Comparison of ENCODE assay signal across 18 cellular contexts in the genomic region with DNA sequence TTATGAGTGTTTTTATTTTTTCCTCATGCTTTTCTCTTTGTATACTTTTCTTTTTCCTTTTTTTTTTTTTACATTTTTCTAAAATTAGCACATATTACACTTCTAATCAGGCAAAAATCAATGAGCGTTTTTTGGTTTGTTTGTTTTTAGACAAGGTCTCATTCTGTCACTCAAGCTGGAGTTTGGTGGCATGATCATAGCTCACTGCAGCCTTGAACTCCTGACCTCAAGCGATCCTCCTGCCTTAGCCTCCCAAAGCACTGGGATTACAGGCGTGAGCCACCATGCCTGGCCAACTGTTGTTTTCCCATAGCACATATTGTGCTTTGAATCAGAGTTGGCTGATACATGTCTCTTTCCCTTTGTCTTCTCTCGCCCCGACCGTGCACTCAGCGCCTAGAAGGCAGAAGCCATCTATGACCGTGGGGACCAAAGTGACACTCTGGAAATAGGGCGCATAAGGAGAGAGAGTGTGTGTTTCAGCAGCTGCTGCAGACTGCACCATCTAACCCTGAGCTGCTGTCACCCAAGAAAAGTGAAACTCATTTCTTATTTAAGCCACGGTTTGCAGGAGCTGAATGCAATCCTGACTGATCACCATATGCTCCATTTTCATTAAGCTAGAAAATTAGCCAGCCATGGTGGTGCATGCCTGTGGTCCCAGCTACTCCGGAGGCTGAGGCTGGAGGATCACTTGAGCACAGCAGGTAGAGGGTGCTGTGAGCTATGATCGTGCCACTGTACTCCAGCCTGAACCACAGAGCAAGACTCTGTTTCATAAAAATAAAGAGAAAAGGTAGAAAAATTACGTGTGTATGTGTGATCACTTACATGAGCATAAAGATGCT. TPM values are rescaled to one million over a fixed set of nuclear protein-coding genes. Genes with fewer than 3 reads are reported as not detected.
DNase-seq lines count a peak whose midpoint lies in the region; ATAC-seq and TF ChIP-seq lines count a peak whose summit lies in the region.
"Had no signal": no experiment of that assay in that cellular context is flagged by ENCODE, and none has a peak within 500 bp of the region (broad histone marks: within the 10 kb centered on the region; RNA-seq: fewer than 3 reads in every experiment).

No MANE protein-coding gene starts in this region.

- no peaks in the 10 kb centered on the region for H3K27me3 Mint-ChIP-seq in activated T-cell treated with anti-CD3 and anti-CD28 coated beads, Interleukin-2, amount 50 U/mL, for 72 hours (ENCODE audit: low read depth)
- H3K27me3 Mint-ChIP-seq in activated T-helper 2 cell treated with anti-CD3 and anti-CD28 coated beads, Interferon-gamma antibody, Interleukin-2, Interleukin-4, amounts not matched to agents 10 μg/mL and 5 μg/mL and 100 μg/mL, durations not matched to agents 14 hours and 24 hours and 36 hours (ENCODE audit: low read depth), result no peaks in the 10 kb centered on the region
- H3K27me3 Mint-ChIP-seq: CD4-positive, alpha-beta memory T cell had no signal

- no peak for ATAC-seq in activated T-cell treated with anti-CD3 and anti-CD28 coated beads, Interleukin-2, amount 50 U/mL, for 72 hours (replicated peaks in 1 of 2)
- ATAC-seq in psoas muscle (no peak), GM18502 (IDR thresholded peaks at IDR 0.05; ENCODE audit: poor library complexity, unreplicated experiment) (no peak), upper lobe of left lung (ENCODE audit: low FRiP score in 2 of 2) (no peak)
- ATAC-seq: left lung had no signal

- no peak overlapping the region for H3K4me3 ChIP-seq in psoas muscle
- no peak overlapping the region for H3K4me3 ChIP-seq in upper lobe of left lung
- H3K4me3 ChIP-seq: left lung, smooth muscle cell, upper lobe of right lung had no signal

- WGBS in psoas muscle, 3 donors, result 83 to 89% (median 89%) methylated on average over 13 of the region's 13 CpGs
- 91 to 94% methylated on average over 13 of the region's 13 CpGs for WGBS in upper lobe of left lung, 2 donors

- TF ChIP-seq POLR2A in upper lobe of left lung (IDR thresholded peaks at IDR 0.05), result no peak

- no peaks in the 10 kb centered on the region for H3K36me3 ChIP-seq in psoas muscle (ENCODE audit: insufficient read depth in 1 of 2, low read depth in 1 of 2)
- H3K36me3 ChIP-seq in upper lobe of left lung, result no peaks in the 10 kb centered on the region
- H3K36me3 ChIP-seq: left lung, upper lobe of right lung had no signal

- TF ChIP-seq CTCF in psoas muscle (IDR thresholded peaks at IDR 0.05) (no peak), upper lobe of left lung (IDR thresholded peaks at IDR 0.05) (no peak)

- H3K27me3 ChIP-seq in psoas muscle (ENCODE audit: insufficient read depth in 3 of 3, low read length in 2 of 3), result no peaks in the 10 kb centered on the region
- no peaks in the 10 kb centered on the region for H3K27me3 ChIP-seq in upper lobe of left lung
- H3K27me3 ChIP-seq: left lung, upper lobe of right lung had no signal

- H3K9me3 ChIP-seq in psoas muscle (no peaks in the 10 kb centered on the region), upper lobe of left lung (no peaks in the 10 kb centered on the region)
- H3K9me3 ChIP-seq: left lung, upper lobe of right lung had no signal

- H3K9me3 Mint-ChIP-seq in activated T-cell treated with anti-CD3 and anti-CD28 coated beads, Interleukin-2, amount 50 U/mL, for 72 hours, result no peaks in the 10 kb centered on the region
- H3K9me3 Mint-ChIP-seq in activated T-helper 2 cell treated with anti-CD3 and anti-CD28 coated beads, Interferon-gamma antibody, Interleukin-2, Interleukin-4, amounts not matched to agents 10 μg/mL and 5 μg/mL and 100 μg/mL, durations not matched to agents 14 hours and 24 hours and 36 hours, result no peaks in the 10 kb centered on the region

- no peaks in the 10 kb centered on the region for H3K36me3 Mint-ChIP-seq in activated T-cell treated with anti-CD3 and anti-CD28 coated beads, Interleukin-2, amount 50 U/mL, for 72 hours (ENCODE audit: insufficient read depth in 2 of 2)
- H3K36me3 Mint-ChIP-seq in activated T-helper 2 cell treated with anti-CD3 and anti-CD28 coated beads, Interferon-gamma antibody, Interleukin-2, Interleukin-4, amounts not matched to agents 10 μg/mL and 5 μg/mL and 100 μg/mL, durations not matched to agents 14 hours and 24 hours and 36 hours (ENCODE audit: low read depth), result no peaks in the 10 kb centered on the region
- H3K36me3 Mint-ChIP-seq: CD4-positive, alpha-beta memory T cell had no signal

- H3K4me1 ChIP-seq in psoas muscle, result peaks cover 28% of the 10 kb centered on the region
- H3K4me1 ChIP-seq in upper lobe of left lung, result peaks cover 4 to 18% (median 9%) of the 10 kb centered on the region in 4 donors

- intact Hi-C loops in activated T-helper 2 cell treated with anti-CD3 and anti-CD28 coated beads, Interferon-gamma antibody, Interleukin-2, Interleukin-4, amounts not matched to agents 10 μg/mL and 5 μg/mL and 100 μg/mL, durations not matched to agents 14 hours and 24 hours and 36 hours (cut with micrococcal nuclease), result no loop called here
- intact Hi-C loops in psoas muscle (cut with DNase I), result loop anchor here in 1 of 2 donors (5.0 kb wide), 1 partner anchor 41 kb away; the partner anchor contains the start of gene GTF2I

- peak overlapping the region; percentile 85 for H3K27ac ChIP-seq in psoas muscle
- no peak overlapping the region for H3K27ac ChIP-seq in upper lobe of left lung
- H3K27ac ChIP-seq: epithelial cell of prostate, left lung, upper lobe of right lung had no signal

- peaks cover 21% of the 10 kb centered on the region for H3K4me1 Mint-ChIP-seq in activated T-cell treated with anti-CD3 and anti-CD28 coated beads, Interleukin-2, amount 50 U/mL, for 72 hours (ENCODE audit: low read depth)
- H3K4me1 Mint-ChIP-seq in activated T-helper 2 cell treated with anti-CD3 and anti-CD28 coated beads, Interferon-gamma antibody, Interleukin-2, Interleukin-4, amounts not matched to agents 10 μg/mL and 5 μg/mL and 100 μg/mL, durations not matched to agents 14 hours and 24 hours and 36 hours (ENCODE audit: low read depth), result peaks cover 13% of the 10 kb centered on the region

- H3K27ac Mint-ChIP-seq in activated T-cell treated with anti-CD3 and anti-CD28 coated beads, Interleukin-2, amount 50 U/mL, for 72 hours, result no peak overlapping the region
- H3K27ac Mint-ChIP-seq in activated T-helper 2 cell treated with anti-CD3 and anti-CD28 coated beads, Interferon-gamma antibody, Interleukin-2, Interleukin-4, amounts not matched to agents 10 μg/mL and 5 μg/mL and 100 μg/mL, durations not matched to agents 14 hours and 24 hours and 36 hours, result peak overlapping the region; percentile 49

- TF ChIP-seq EP300 in upper lobe of left lung (IDR thresholded peaks at IDR 0.05), result no peak

- peak overlapping the region; percentile 31 to 50 for H3K4me3 Mint-ChIP-seq in activated T-cell treated with anti-CD3 and anti-CD28 coated beads, Interleukin-2, amount 50 U/mL, for 72 hours
- peak overlapping the region; percentile 13 for H3K4me3 Mint-ChIP-seq in activated T-helper 2 cell treated with anti-CD3 and anti-CD28 coated beads, Interferon-gamma antibody, Interleukin-2, Interleukin-4, amounts not matched to agents 10 μg/mL and 5 μg/mL and 100 μg/mL, durations not matched to agents 14 hours and 24 hours and 36 hours (ENCODE audit: low read depth)

- no peak for DNase-seq in activated T-cell treated with anti-CD3 and anti-CD28 coated beads, Interleukin-2, amount 50 U/mL, for 72 hours
- no peak for DNase-seq in activated T-cell treated with anti-CD3 and anti-CD28 coated beads, Interleukin-2, amount 50 U/mL, for 48 hours
- peak; percentile 78 for DNase-seq in NCI-H2171 treated with DMSO at 0.1 percent for 48 hours (lab: John Stamatoyannopoulos, UW)
- no peak for DNase-seq in activated T-helper 2 cell treated with anti-CD3 and anti-CD28 coated beads, Interferon-gamma antibody, Interleukin-2, Interleukin-4, amounts not matched to agents 10 μg/mL and 5 μg/mL and 100 μg/mL, durations not matched to agents 14 hours and 24 hours and 36 hours (ENCODE audit: low spot score)
- no peak for DNase-seq in psoas muscle
- DNase-seq in LoVo (ENCODE audit: low spot score), result no peak
- no peak for DNase-seq in upper lobe of left lung
- DNase-seq: activated CD4-positive, alpha-beta T cell treated with anti-CD3 and anti-CD28 coated beads, Interleukin-2, amount 50 U/mL, for 1 hour; CD4-positive, alpha-beta memory T cell; cortex of kidney; EL; left lung; NCI-H1417 treated with DMSO at 0.1 percent for 48 hours; Right ventricle myocardium superior; upper lobe of right lung had no signal

RNA-seq across cellular contexts. Expression of gene GTF2I, which starts 41.4 kb away (rescaled TPM):
- total RNA-seq in activated T-cell treated with anti-CD3 and anti-CD28 coated beads, Interleukin-2, amount 50 U/mL, for 72 hours, result 100 to 1,000 TPM; 118 to 121 TPM
- 186 and 188 TPM in 2 replicates for total RNA-seq in activated T-helper 2 cell treated with anti-CD3 and anti-CD28 coated beads, Interferon-gamma antibody, Interleukin-2, Interleukin-4, amounts not matched to agents 10 μg/mL and 5 μg/mL and 100 μg/mL, durations not matched to agents 14 hours and 24 hours and 36 hours
- 100 to 1,000 TPM in 3 of 4 donors, 10 to 100 TPM in 1; 96.4 to 191 (median 136) TPM for total RNA-seq in psoas muscle
- polyA plus RNA-seq in psoas muscle, result 10 to 100 TPM; 29.2 to 84.9 (median 34.0) TPM
- 100 to 1,000 TPM; 138 to 506 (median 219) TPM for total RNA-seq in upper lobe of left lung
